1 cellular context compared by ENCODE assay signal in genomic region chr20:50029083-50029696, GRCh38.
TF ChIP-seq lines count a peak whose summit lies in the region.

No MANE protein-coding gene starts in this region.

TF ChIP-seq in HepG2, 621 proteins besides CTCF, POLR2A, EP300 and RAD21 (continued from another document):
- TF ChIP-seq HNF1B (CRISPR knock-in tag; IDR thresholded peaks at IDR 0.05) = 0 out of 2 replicates have a peak, but pooled peaks have one; percentile 14
- no peak for TF ChIP-seq FOXO1 (CRISPR knock-in tag; IDR thresholded peaks at IDR 0.05)
- peak; percentile 45; the same call in 1 of the 2 replicates for TF ChIP-seq MXD1 (CRISPR knock-in tag; IDR thresholded peaks at IDR 0.05)
- TF ChIP-seq CERS6 (CRISPR knock-in tag; IDR thresholded peaks at IDR 0.05) = no peak
- TF ChIP-seq ZNF326 (CRISPR knock-in tag; IDR thresholded peaks at IDR 0.05; ENCODE audit: borderline replicate concordance) = no peak
- no peak for TF ChIP-seq ZNF616 (CRISPR knock-in tag; IDR thresholded peaks at IDR 0.05; ENCODE audit: low read depth)
- peak; percentile 62; the same call in 1 of the 2 replicates for TF ChIP-seq JUNB (CRISPR knock-in tag; IDR thresholded peaks at IDR 0.05; ENCODE audit: borderline replicate concordance)
- TF ChIP-seq NR2F2 (IDR thresholded peaks at IDR 0.05; ENCODE audit: borderline replicate concordance, low read depth) = 0 out of 2 replicates have a peak, but pooled peaks have one; percentile 5
- TF ChIP-seq CC2D1A (CRISPR knock-in tag; IDR thresholded peaks at IDR 0.05) = no peak
- peak; percentile 37; the same call in 1 of the 2 replicates for TF ChIP-seq BATF2 (CRISPR knock-in tag; IDR thresholded peaks at IDR 0.05)
- TF ChIP-seq ZNF883 (CRISPR knock-in tag; IDR thresholded peaks at IDR 0.05; ENCODE audit: not compliant biosample characterization) = peak; percentile 2
- 0 out of 2 replicates have a peak, but pooled peaks have one; percentile 53 for TF ChIP-seq DZIP1 (CRISPR knock-in tag; IDR thresholded peaks at IDR 0.05)
- TF ChIP-seq CENPX (CRISPR knock-in tag; IDR thresholded peaks at IDR 0.05) = no peak
- TF ChIP-seq GFI1 (CRISPR knock-in tag; IDR thresholded peaks at IDR 0.05; ENCODE audit: borderline replicate concordance) = no peak
